In the genomic region with DNA sequence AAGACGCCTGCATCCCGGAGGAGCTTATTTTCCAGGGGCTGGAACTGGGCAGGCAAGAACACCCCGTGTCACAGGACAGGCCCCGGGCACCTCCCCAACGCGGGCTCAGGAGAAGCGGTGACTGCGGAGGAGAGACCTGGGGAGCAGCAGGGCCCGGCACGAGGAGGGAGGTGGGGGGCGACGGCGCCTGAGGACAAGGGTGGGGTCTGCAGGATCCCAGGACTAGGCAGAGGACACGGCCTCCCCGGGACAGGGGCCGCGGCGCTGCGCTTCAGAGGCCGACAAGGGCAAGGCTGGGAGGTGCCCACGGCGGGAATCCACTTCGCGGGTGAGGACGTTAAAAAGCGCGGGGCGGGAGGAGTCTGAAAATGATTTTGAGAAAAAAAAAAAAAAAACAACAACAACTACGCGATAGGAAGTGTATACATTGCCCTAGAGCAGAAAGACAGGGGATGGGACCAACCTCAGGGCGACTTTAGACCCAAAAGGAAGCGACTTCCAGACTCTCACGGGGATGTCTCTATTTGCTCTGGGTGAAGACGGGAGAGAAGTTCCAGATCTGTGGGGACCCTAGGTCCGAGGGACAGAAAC, we compare ENCODE assay signal across 1 cellular context.
TF ChIP-seq lines count a peak whose summit lies in the region.

No MANE protein-coding gene starts in this region.

TF ChIP-seq in GM12891, 5 proteins besides CTCF, POLR2A, EP300 and RAD21 (continued from another document):
- no peak for TF ChIP-seq PAX5 (IDR thresholded peaks at IDR 0.05; ENCODE audit: insufficient read depth, low read length, severe bottlenecking)
